In the genomic region with DNA sequence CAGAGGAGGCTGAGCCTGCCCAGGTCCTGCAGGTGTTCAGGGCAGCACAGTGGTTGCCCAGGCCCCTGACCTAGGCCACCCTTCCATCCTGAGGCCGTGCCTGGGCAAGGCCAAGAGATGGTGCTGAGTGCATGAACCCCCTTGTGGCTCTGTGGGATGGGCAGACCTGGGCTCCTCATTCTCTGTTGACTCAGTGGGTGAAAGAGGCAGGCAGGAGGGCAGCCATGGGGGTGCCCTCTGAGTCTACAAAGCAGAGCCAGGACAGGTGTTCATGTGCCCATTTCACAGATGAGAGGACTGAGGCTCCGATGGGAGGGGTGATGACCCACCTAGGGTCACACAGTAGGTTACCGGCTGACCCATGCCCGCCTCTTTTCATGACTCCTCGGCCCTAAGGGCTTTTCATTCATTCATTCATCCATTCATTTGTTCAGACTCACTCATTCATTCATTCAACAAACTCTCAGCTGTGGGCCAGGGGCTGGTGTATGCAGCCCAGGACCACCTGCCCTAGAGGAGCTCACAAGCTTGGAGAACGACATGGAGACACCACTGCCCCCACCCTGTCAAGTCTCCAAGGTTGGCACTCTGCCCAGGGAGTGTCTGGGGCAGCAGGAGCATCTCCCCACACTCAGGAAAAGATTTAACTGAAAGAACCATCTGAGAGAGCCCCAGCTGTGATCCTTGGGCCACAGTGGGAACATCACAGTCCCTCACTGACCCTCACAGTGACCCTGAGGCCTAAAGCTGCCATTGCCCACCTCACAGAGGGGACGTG, we compare ENCODE assay signal across 2 cellular contexts.
A peak's percentile ranks its signal among the peaks of the same experiment; 100 is the strongest.
TF ChIP-seq lines count a peak whose summit lies in the region.

No MANE protein-coding gene starts in this region.

TF ChIP-seq in HepG2, 621 proteins besides CTCF, POLR2A, EP300 and RAD21:
- TF ChIP-seq ATF3 (CRISPR knock-in tag; IDR thresholded peaks at IDR 0.05) (no peak), RBM22 (optimal IDR thresholded peaks at IDR 0.05; ENCODE audit: low read length) (no peak), STAG1 (CRISPR knock-in tag; IDR thresholded peaks at IDR 0.05) (no peak), MLLT10 (CRISPR knock-in tag; IDR thresholded peaks at IDR 0.05) (no peak), SOX5 (CRISPR knock-in tag; IDR thresholded peaks at IDR 0.05; ENCODE audit: borderline replicate concordance) (no peak), ETV6 (CRISPR knock-in tag; conservative IDR thresholded peaks at IDR 0.05) (no peak), KLF13 (CRISPR knock-in tag; IDR thresholded peaks at IDR 0.05) (no peak), HNRNPLL (IDR thresholded peaks at IDR 0.05; ENCODE audit: low read depth, low read length, poor library complexity, severe bottlenecking) (no peak), MZF1 (CRISPR knock-in tag; IDR thresholded peaks at IDR 0.05; ENCODE audit: borderline replicate concordance) (no peak), ISL2 (CRISPR knock-in tag; IDR thresholded peaks at IDR 0.05) (no peak), ZNF343 (CRISPR knock-in tag; IDR thresholded peaks at IDR 0.05) (no peak), ZNF629 (CRISPR knock-in tag; conservative IDR thresholded peaks at IDR 0.05) (peak; percentile 85), ZNF652 (CRISPR knock-in tag; IDR thresholded peaks at IDR 0.05; ENCODE audit: borderline replicate concordance, low read depth) (no peak), NFAT5 (CRISPR knock-in tag; IDR thresholded peaks at IDR 0.05) (no peak), ZNF24 (IDR thresholded peaks at IDR 0.05) (0 out of 2 replicates have a peak, but pooled peaks have one; percentile 40)
- TF ChIP-seq, protein P1, sequence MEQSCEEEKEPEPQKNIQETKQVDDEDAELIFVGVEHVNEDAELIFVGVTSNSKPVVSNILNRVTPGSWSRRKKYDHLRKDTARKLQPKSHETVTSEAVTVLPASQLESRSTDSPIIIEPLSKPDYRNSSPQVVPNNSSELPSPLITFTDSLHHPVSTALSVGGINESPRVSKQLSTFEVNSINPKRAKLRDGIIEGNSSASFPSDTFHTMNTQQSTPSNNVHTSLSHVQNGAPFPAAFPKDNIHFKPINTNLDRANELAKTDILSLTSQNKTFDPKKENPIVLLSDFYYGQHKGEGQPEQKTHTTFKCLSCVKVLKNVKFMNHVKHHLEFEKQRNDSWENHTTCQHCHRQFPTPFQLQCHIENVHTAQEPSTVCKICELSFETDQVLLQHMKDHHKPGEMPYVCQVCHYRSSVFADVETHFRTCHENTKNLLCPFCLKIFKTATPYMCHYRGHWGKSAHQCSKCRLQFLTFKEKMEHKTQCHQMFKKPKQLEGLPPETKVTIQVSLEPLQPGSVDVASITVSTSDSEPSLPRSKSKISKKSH (CRISPR knock-in tag; IDR thresholded peaks at IDR 0.05; ENCODE audit: borderline replicate concordance), result no peak

TF ChIP-seq in WTC11, 78 proteins besides CTCF, POLR2A, EP300 and RAD21:
- no peak for TF ChIP-seq ZNF121 (CRISPR knock-in tag; IDR thresholded peaks at IDR 0.05)
